In the genomic region with DNA sequence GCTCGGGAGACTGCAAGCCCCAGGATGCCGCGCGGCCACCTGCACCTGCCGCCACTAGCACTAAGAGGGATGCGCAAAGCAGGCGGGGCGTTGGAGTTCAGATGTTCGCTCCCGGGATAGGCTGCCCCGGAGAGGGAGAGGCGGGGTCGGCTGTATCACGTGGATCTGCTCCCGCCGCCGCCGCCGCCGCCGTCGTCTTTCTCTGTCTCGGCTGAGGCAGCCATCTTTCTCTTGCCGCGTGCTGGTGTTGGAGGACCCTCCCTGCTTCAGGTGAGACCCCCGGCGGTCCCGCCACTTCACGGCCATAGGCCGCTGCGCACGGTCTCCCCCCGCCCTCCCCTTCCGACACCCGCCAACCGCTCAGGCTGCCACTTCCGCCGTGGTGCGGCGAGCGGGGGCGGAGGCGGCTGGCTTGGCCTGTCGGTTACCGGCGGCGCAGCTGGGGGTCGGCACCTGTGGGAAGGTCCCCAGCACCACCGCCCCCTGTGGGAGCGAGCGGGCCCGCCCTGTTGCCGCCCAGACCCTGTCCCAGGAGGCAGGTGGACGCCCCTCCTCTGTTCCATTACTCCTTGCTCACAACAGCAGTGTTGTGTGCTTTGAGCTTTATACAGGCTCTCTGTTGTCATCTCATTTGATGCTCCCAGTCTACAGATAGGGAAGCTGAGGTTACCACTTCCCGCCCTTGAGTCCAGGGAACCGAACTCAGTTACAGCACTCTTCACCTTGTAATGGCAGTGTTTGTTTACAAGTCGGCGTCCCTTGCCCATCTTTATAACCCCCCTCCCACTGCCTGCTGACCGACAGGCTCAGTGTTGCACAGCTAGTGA, we compare ENCODE assay signal across 8 cellular contexts. TPM values are rescaled to one million over a fixed set of nuclear protein-coding genes. Genes with fewer than 3 reads are reported as not detected.
DNase-seq lines count a peak whose midpoint lies in the region; ATAC-seq and TF ChIP-seq lines count a peak whose summit lies in the region.

A gene (plus strand): TSS at position 186 of the 827 bp plus-strand sequence. CDS start 3,553 bp downstream, outside the sequence.

- peaks cover 31% of the 10 kb centered on the region for H3K36me3 Mint-ChIP-seq in activated T-cell treated with anti-CD3 and anti-CD28 coated beads, Interleukin-2, amount 50 U/mL, for 4 hours (ENCODE audit: insufficient read depth)

- H3K27me3 Mint-ChIP-seq in activated T-cell treated with anti-CD3 and anti-CD28 coated beads, Interleukin-2, amount 50 U/mL, for 4 hours (ENCODE audit: low read depth) = no peaks in the 10 kb centered on the region

- no peaks in the 10 kb centered on the region for H3K27me3 ChIP-seq in Peyer's patch
- no peaks in the 10 kb centered on the region for H3K27me3 ChIP-seq in mucosa of stomach (ENCODE audit: control insufficient read depth, insufficient read depth, low read length)

- peak within 1 kb of the TSS; percentile 92 for H3K9ac ChIP-seq in mucosa of stomach (ENCODE audit: low read length)

- H3K4me1 Mint-ChIP-seq in activated T-cell treated with anti-CD3 and anti-CD28 coated beads, Interleukin-2, amount 50 U/mL, for 4 hours (ENCODE audit: low read depth) = peaks cover 51% of the 10 kb centered on the region

- peak; percentile 78 for ATAC-seq in GM21737 (IDR thresholded peaks at IDR 0.05; ENCODE audit: unreplicated experiment)
- ATAC-seq in activated T-cell treated with anti-CD3 and anti-CD28 coated beads, Interleukin-2, amount 50 U/mL, for 4 hours = peak; percentile 96 to 97

- TF ChIP-seq POLR2A in Peyer's patch (IDR thresholded peaks at IDR 0.05) (peak; percentile 38 to 61), erythroblast (IDR thresholded peaks at IDR 0.05; ENCODE audit: low read length) (peak; percentile 66)

- H3K36me3 ChIP-seq in KOPT-K1 (ENCODE audit: insufficient read depth, low read length) = peaks cover 40% of the 10 kb centered on the region
- peaks cover 0 to 24% (median 0%) of the 10 kb centered on the region in 3 donors for H3K36me3 ChIP-seq in Peyer's patch
- H3K36me3 ChIP-seq in mucosa of stomach (ENCODE audit: control insufficient read depth, insufficient read depth, low read length) = no peaks in the 10 kb centered on the region

- H3K4me3 ChIP-seq in Peyer's patch (peak within 1 kb of the TSS; percentile 71 to 94 (median 90)), mucosa of stomach (ENCODE audit: low read length) (peak within 1 kb of the TSS; percentile 96)

- H3K4me3 Mint-ChIP-seq in activated T-cell treated with anti-CD3 and anti-CD28 coated beads, Interleukin-2, amount 50 U/mL, for 4 hours = peak within 1 kb of the TSS; percentile 97

- DNase-seq in DMS53 treated with DMSO at 0.1 percent for 48 hours (lab: John Stamatoyannopoulos, UW; ENCODE audit: unreplicated experiment) (peak; percentile 98), Peyer's patch (peak; percentile 96 to 99 (median 98)), erythroblast (lab: John Stamatoyannopoulos, UW) (peak; percentile 93 to 95)
- DNase-seq in activated T-cell treated with anti-CD3 and anti-CD28 coated beads, Interleukin-2, amount 50 U/mL, for 4 hours = peak; percentile 87
- peak; percentile 78 to 80 for DNase-seq in stimulated activated CD8-positive, alpha-beta memory T cell treated with anti-CD3 and anti-CD28 coated beads, Interleukin-7, amount 100 ng/mL, for 1 hour (ENCODE audit: low read depth in 2 of 2)

- H3K27ac ChIP-seq in KOPT-K1 (ENCODE audit: low read depth, low read length, poor library complexity, severe bottlenecking) (peak within 1 kb of the TSS; percentile 91), Peyer's patch (peak within 1 kb of the TSS; percentile 86 to 94 (median 88))

- no peaks in the 10 kb centered on the region for H3K9me3 ChIP-seq in KOPT-K1 (ENCODE audit: insufficient read depth, low read length, poor library complexity, severe bottlenecking)
- no peaks in the 10 kb centered on the region for H3K9me3 ChIP-seq in Peyer's patch
- no peaks in the 10 kb centered on the region for H3K9me3 ChIP-seq in mucosa of stomach (ENCODE audit: control insufficient read depth, low read length)

- peaks cover 0 to 33% (median 12%) of the 10 kb centered on the region in 4 donors for H3K4me1 ChIP-seq in Peyer's patch
- peaks cover 28% of the 10 kb centered on the region for H3K4me1 ChIP-seq in mucosa of stomach (ENCODE audit: control insufficient read depth, insufficient read depth, low read length)

- no peaks in the 10 kb centered on the region for H3K9me3 Mint-ChIP-seq in activated T-cell treated with anti-CD3 and anti-CD28 coated beads, Interleukin-2, amount 50 U/mL, for 4 hours

- no peak for TF ChIP-seq CTCF in Peyer's patch (IDR thresholded peaks at IDR 0.05)

RNA-seq across cellular contexts. Expression of the gene that starts here (rescaled TPM):
- 10 to 100 TPM; 15.6 to 42.1 (median 22.7) TPM for total RNA-seq in Peyer's patch
- total RNA-seq in activated T-cell treated with anti-CD3 and anti-CD28 coated beads, Interleukin-2, amount 50 U/mL, for 4 hours = 10 to 100 TPM; 48.9 to 52.7 (median 51.4) TPM

Comparison
In these comparisons a context has a peak if more than half of its experiments do, and no peak if none do; other contexts are left out.
1. Peak in every context shown above with its lines: DNase-seq, ATAC-seq, H3K4me3 ChIP-seq and H3K27ac ChIP-seq.